Comparison of ENCODE assay signal across 14 cellular contexts in the genomic region with DNA sequence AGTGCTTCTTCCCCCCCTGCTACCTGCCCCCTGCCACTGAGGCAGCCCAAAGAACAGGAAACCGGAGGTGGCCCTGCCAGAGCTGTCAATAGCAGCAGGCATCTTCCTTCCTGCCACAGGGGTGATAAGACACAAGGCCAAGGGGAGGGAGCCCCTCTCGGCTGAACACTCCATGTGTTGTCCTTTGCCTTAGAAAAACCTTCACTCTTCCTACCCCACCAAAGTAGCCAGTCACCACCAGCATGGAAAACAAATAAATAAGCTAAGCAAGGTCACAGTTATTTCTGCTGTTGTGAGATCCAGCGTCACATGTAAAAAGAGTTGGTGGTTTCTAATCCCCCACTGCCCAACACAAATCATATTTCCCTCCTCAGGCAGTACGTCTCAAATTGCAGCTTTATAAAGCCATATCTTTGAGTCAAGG.
DNase-seq lines count a peak whose midpoint lies in the region; ATAC-seq and TF ChIP-seq lines count a peak whose summit lies in the region.
"Had no signal": no experiment of that assay in that cellular context is flagged by ENCODE, and none has a peak within 500 bp of the region (broad histone marks: within the 10 kb centered on the region; RNA-seq: fewer than 3 reads in every experiment).

No MANE protein-coding gene starts in this region.

- H3K36me3 Mint-ChIP-seq in activated naive CD4-positive, alpha-beta T cell treated with anti-CD3 and anti-CD28 coated beads for 36 hours (ENCODE audit: low read depth) = no peaks in the 10 kb centered on the region
- H3K36me3 Mint-ChIP-seq in activated naive CD4-positive, alpha-beta T cell treated with anti-CD3 and anti-CD28 coated beads, Interleukin-2, amount 10 ng/mL, durations not matched to agents 7 days and 5 days = no peaks in the 10 kb centered on the region
- no peaks in the 10 kb centered on the region for H3K36me3 Mint-ChIP-seq in activated T-helper 17 cell treated with anti-CD3 and anti-CD28 coated beads, Interleukin-2, amount 50 U/mL, for 72 hours (ENCODE audit: low read depth)
- H3K36me3 Mint-ChIP-seq: activated naive CD4-positive, alpha-beta T cell treated with anti-CD3 and anti-CD28 coated beads, Interleukin-2, amount 50 U/mL, for 72 hours had no signal

- H3K36me3 ChIP-seq in tibial artery = no peaks in the 10 kb centered on the region
- H3K36me3 ChIP-seq: thyroid gland had no signal

- in situ Hi-C loops in GM13976 (cut with MboI; ENCODE audit: low sequenced_read_pairs, unreplicated experiment) = no loop called here

- no peak overlapping the region for H3K4me3 Mint-ChIP-seq in activated naive CD4-positive, alpha-beta T cell treated with anti-CD3 and anti-CD28 coated beads for 36 hours
- no peak overlapping the region for H3K4me3 Mint-ChIP-seq in activated naive CD4-positive, alpha-beta T cell treated with anti-CD3 and anti-CD28 coated beads, Interleukin-2, amount 10 ng/mL, durations not matched to agents 7 days and 5 days
- no peak overlapping the region for H3K4me3 Mint-ChIP-seq in activated T-helper 17 cell treated with anti-CD3 and anti-CD28 coated beads, Interleukin-2, amount 50 U/mL, for 72 hours
- H3K4me3 Mint-ChIP-seq in stimulated activated naive CD8-positive, alpha-beta T cell treated with anti-CD3 and anti-CD28 coated beads, Interleukin-15, amount 100 ng/mL, for 72 hours = no peak overlapping the region
- H3K4me3 Mint-ChIP-seq: T-helper 1 cell treated with Interleukin-12 subunit alpha and Interleukin-12 subunit beta and Interleukin-4 antibody, amounts not matched to agents 30 μg/mL and 1 μg/mL, for 36 hours had no signal

- H3K27me3 Mint-ChIP-seq in activated naive CD4-positive, alpha-beta T cell treated with anti-CD3 and anti-CD28 coated beads for 36 hours (ENCODE audit: low read depth) = peaks cover 3% of the 10 kb centered on the region
- H3K27me3 Mint-ChIP-seq in activated naive CD4-positive, alpha-beta T cell treated with anti-CD3 and anti-CD28 coated beads, Interleukin-2, amount 10 ng/mL, durations not matched to agents 7 days and 5 days = no peaks in the 10 kb centered on the region
- H3K27me3 Mint-ChIP-seq in activated T-helper 17 cell treated with anti-CD3 and anti-CD28 coated beads, Interleukin-2, amount 50 U/mL, for 72 hours = peaks cover 7% of the 10 kb centered on the region
- no peaks in the 10 kb centered on the region for H3K27me3 Mint-ChIP-seq in stimulated activated naive CD8-positive, alpha-beta T cell treated with anti-CD3 and anti-CD28 coated beads, Interleukin-15, amount 100 ng/mL, for 72 hours

- no peak overlapping the region for H3K4me3 ChIP-seq in tibial artery
- H3K4me3 ChIP-seq: lung, thyroid gland had no signal

- peaks cover 3% of the 10 kb centered on the region for H3K9me3 Mint-ChIP-seq in activated naive CD4-positive, alpha-beta T cell treated with anti-CD3 and anti-CD28 coated beads for 36 hours
- peaks cover 1% of the 10 kb centered on the region for H3K9me3 Mint-ChIP-seq in activated naive CD4-positive, alpha-beta T cell treated with anti-CD3 and anti-CD28 coated beads, Interleukin-2, amount 10 ng/mL, durations not matched to agents 7 days and 5 days
- no peaks in the 10 kb centered on the region for H3K9me3 Mint-ChIP-seq in activated T-helper 17 cell treated with anti-CD3 and anti-CD28 coated beads, Interleukin-2, amount 50 U/mL, for 72 hours
- no peaks in the 10 kb centered on the region for H3K9me3 Mint-ChIP-seq in stimulated activated naive CD8-positive, alpha-beta T cell treated with anti-CD3 and anti-CD28 coated beads, Interleukin-15, amount 100 ng/mL, for 72 hours
- H3K9me3 Mint-ChIP-seq: activated naive CD4-positive, alpha-beta T cell treated with anti-CD3 and anti-CD28 coated beads, Interleukin-2, amount 50 U/mL, for 72 hours; T-helper 1 cell treated with Interleukin-12 subunit alpha and Interleukin-12 subunit beta and Interleukin-4 antibody, amounts not matched to agents 30 μg/mL and 1 μg/mL, for 36 hours had no signal

- H3K4me1 Mint-ChIP-seq in activated naive CD4-positive, alpha-beta T cell treated with anti-CD3 and anti-CD28 coated beads for 36 hours (ENCODE audit: low read depth) = peaks cover 10% of the 10 kb centered on the region
- peaks cover 7% of the 10 kb centered on the region for H3K4me1 Mint-ChIP-seq in activated naive CD4-positive, alpha-beta T cell treated with anti-CD3 and anti-CD28 coated beads, Interleukin-2, amount 10 ng/mL, durations not matched to agents 7 days and 5 days
- peaks cover 8% of the 10 kb centered on the region for H3K4me1 Mint-ChIP-seq in activated T-helper 17 cell treated with anti-CD3 and anti-CD28 coated beads, Interleukin-2, amount 50 U/mL, for 72 hours
- peaks cover 13% of the 10 kb centered on the region for H3K4me1 Mint-ChIP-seq in stimulated activated naive CD8-positive, alpha-beta T cell treated with anti-CD3 and anti-CD28 coated beads, Interleukin-15, amount 100 ng/mL, for 72 hours

- no peak overlapping the region for H3K27ac Mint-ChIP-seq in activated naive CD4-positive, alpha-beta T cell treated with anti-CD3 and anti-CD28 coated beads for 36 hours
- H3K27ac Mint-ChIP-seq in activated naive CD4-positive, alpha-beta T cell treated with anti-CD3 and anti-CD28 coated beads, Interleukin-2, amount 10 ng/mL, durations not matched to agents 7 days and 5 days = no peak overlapping the region
- peak overlapping the region; percentile 24 for H3K27ac Mint-ChIP-seq in activated T-helper 17 cell treated with anti-CD3 and anti-CD28 coated beads, Interleukin-2, amount 50 U/mL, for 72 hours
- peak overlapping the region; percentile 74 to 86 for H3K27ac Mint-ChIP-seq in stimulated activated naive CD8-positive, alpha-beta T cell treated with anti-CD3 and anti-CD28 coated beads, Interleukin-15, amount 100 ng/mL, for 72 hours
- H3K27ac Mint-ChIP-seq: T-helper 1 cell treated with Interleukin-12 subunit alpha and Interleukin-12 subunit beta and Interleukin-4 antibody, amounts not matched to agents 30 μg/mL and 1 μg/mL, for 36 hours had no signal

- no peaks in the 10 kb centered on the region for H3K4me1 ChIP-seq in tibial artery

- H3K27me3 ChIP-seq in tibial artery = no peaks in the 10 kb centered on the region
- H3K27me3 ChIP-seq: thyroid gland had no signal

- no peak overlapping the region for H3K27ac ChIP-seq in tibial artery
- H3K27ac ChIP-seq: thyroid gland had no signal

- no peaks in the 10 kb centered on the region for H3K9me3 ChIP-seq in tibial artery
- H3K9me3 ChIP-seq: thyroid gland had no signal

- CTCF ChIA-PET in activated naive CD4-positive, alpha-beta T cell treated with anti-CD3 and anti-CD28 coated beads for 36 hours (lab: Charles Lee) = interaction anchor here (1.2 kb wide), 1 partner anchor 47 kb away, joined by 4 read pairs; no protein-coding TSS in a partner anchor
- CTCF ChIA-PET in activated naive CD4-positive, alpha-beta T cell treated with anti-CD3 and anti-CD28 coated beads, Interleukin-2, amount 10 ng/mL, durations not matched to agents 7 days and 5 days (lab: Charles Lee) = interaction anchor here (1.3 kb wide), 1 partner anchor 11 kb away, joined by 3 read pairs; no protein-coding TSS in a partner anchor

- TF ChIP-seq CTCF in GM13976 (IDR thresholded peaks at IDR 0.05; ENCODE audit: borderline replicate concordance, control extremely low read depth, extremely low read depth, insufficient read depth, missing control alignments) = no peak
- no peak for TF ChIP-seq CTCF in tibial artery (IDR thresholded peaks at IDR 0.05)

- intact Hi-C loops in activated naive CD4-positive, alpha-beta T cell treated with anti-CD3 and anti-CD28 coated beads for 36 hours (cut with micrococcal nuclease) = loop anchor here (1.0 kb wide), 1 partner anchor 272 kb away; a partner anchor contains a TSS
- intact Hi-C loops in tibial artery (cut with DNase I; ENCODE audit: low total_unique reads) = no loop called here

- ATAC-seq in activated T-helper 17 cell treated with anti-CD3 and anti-CD28 coated beads, Interleukin-2, amount 50 U/mL, for 72 hours (replicated peaks) = no peak
- ATAC-seq in stimulated activated naive CD8-positive, alpha-beta T cell treated with anti-CD3 and anti-CD28 coated beads, Interleukin-15, amount 100 ng/mL, for 72 hours = peak; percentile 70

- peak; percentile 8 for DNase-seq in activated naive CD4-positive, alpha-beta T cell treated with anti-CD3 and anti-CD28 coated beads for 36 hours
- no peak for DNase-seq in activated naive CD4-positive, alpha-beta T cell treated with anti-CD3 and anti-CD28 coated beads, Interleukin-2, amount 10 ng/mL, durations not matched to agents 7 days and 5 days
- DNase-seq in left kidney (ENCODE audit: low read depth, low spot score) (peak; percentile 34), cortex of kidney (lab: John Stamatoyannopoulos, UW) (no peak), GM13976 (ENCODE audit: low spot score) (no peak), tibial artery (no peak)
- peak in 1 of 2 donors; percentile 1 for DNase-seq in stimulated activated naive CD8-positive, alpha-beta T cell treated with anti-CD3 and anti-CD28 coated beads, Interleukin-15, amount 100 ng/mL, for 72 hours
- DNase-seq: NCI-H1417, NCI-H510A treated with DMSO at 0.1 percent for 48 hours, thyroid gland had no signal

Comparison
In these comparisons a context has a peak if more than half of its experiments do, and no peak if none do; other contexts are left out.
1. DNase-seq: peak in activated naive CD4-positive, alpha-beta T cell treated with anti-CD3 and anti-CD28 coated beads for 36 hours (single experiment) and left kidney (single experiment); none in activated naive CD4-positive, alpha-beta T cell treated with anti-CD3 and anti-CD28 coated beads, Interleukin-2, amount 10 ng/mL, durations not matched to agents 7 days and 5 days (single experiment), cortex of kidney (single experiment), GM13976 (single experiment) and tibial artery (0 of 2).
2. H3K27ac Mint-ChIP-seq: peak in activated T-helper 17 cell treated with anti-CD3 and anti-CD28 coated beads, Interleukin-2, amount 50 U/mL, for 72 hours (single experiment) and stimulated activated naive CD8-positive, alpha-beta T cell treated with anti-CD3 and anti-CD28 coated beads, Interleukin-15, amount 100 ng/mL, for 72 hours (2 of 2); none in activated naive CD4-positive, alpha-beta T cell treated with anti-CD3 and anti-CD28 coated beads for 36 hours (single experiment) and activated naive CD4-positive, alpha-beta T cell treated with anti-CD3 and anti-CD28 coated beads, Interleukin-2, amount 10 ng/mL, durations not matched to agents 7 days and 5 days (single experiment).